17 cellular contexts compared by ENCODE assay signal in genomic region chr11:34860518-34860917, GRCh38. TPM values are rescaled to one million over a fixed set of nuclear protein-coding genes. Genes with fewer than 3 reads are reported as not detected.
DNase-seq lines count a peak whose midpoint lies in the region; ATAC-seq lines count a peak whose summit lies in the region.
"Had no signal": no experiment of that assay in that cellular context is flagged by ENCODE, and none has a peak within 500 bp of the region (broad histone marks: within the 10 kb centered on the region; RNA-seq: fewer than 3 reads in every experiment).

No MANE protein-coding gene starts in this region.

- peaks cover 0 to 5% (median 0%) of the 10 kb centered on the region in 3 donors for H3K27me3 Mint-ChIP-seq in immature natural killer cell (ENCODE audit: low read depth in 3 of 3)

- H3K36me3 ChIP-seq in esophagus (ENCODE audit: control insufficient read depth in 2 of 2, insufficient read depth in 2 of 2, low read length in 1 of 2), result no peaks in the 10 kb centered on the region
- no peaks in the 10 kb centered on the region for H3K36me3 ChIP-seq in skeletal muscle tissue (ENCODE audit: control insufficient read depth in 3 of 3, insufficient read depth in 3 of 3, low read length in 3 of 3)
- H3K36me3 ChIP-seq: SJCRH30 had no signal

- WGBS in esophagus, 2 donors, result 60 to 63% methylated on average over 4 of the region's 4 CpGs

- ATAC-seq in HG03342 (IDR thresholded peaks at IDR 0.05; ENCODE audit: unreplicated experiment), result no peak
- ATAC-seq: Panc1 had no signal

- H3K27me3 ChIP-seq in esophagus (ENCODE audit: control insufficient read depth in 1 of 2, insufficient read depth in 2 of 2, low read length in 2 of 2) (no peaks in the 10 kb centered on the region), skeletal muscle tissue (ENCODE audit: control insufficient read depth in 3 of 3, insufficient read depth in 3 of 3, low read length in 3 of 3) (no peaks in the 10 kb centered on the region)
- H3K27me3 ChIP-seq: SJCRH30 had no signal

- H3K9me3 ChIP-seq in esophagus (ENCODE audit: control insufficient read depth in 2 of 2, insufficient read depth in 1 of 2, low read depth in 1 of 2, low read length in 1 of 2) (no peaks in the 10 kb centered on the region), skeletal muscle tissue (ENCODE audit: control insufficient read depth in 3 of 3, low read length in 3 of 3) (no peaks in the 10 kb centered on the region)
- H3K9me3 ChIP-seq: SJCRH30 had no signal

- no peak overlapping the region for H3K27ac Mint-ChIP-seq in immature natural killer cell
- H3K27ac Mint-ChIP-seq: CD14-positive monocyte, HFFc6 had no signal

- no peaks in the 10 kb centered on the region for H3K36me3 Mint-ChIP-seq in immature natural killer cell
- H3K36me3 Mint-ChIP-seq: CD14-positive monocyte had no signal

- H3K9ac ChIP-seq in skeletal muscle tissue (ENCODE audit: low read depth in 1 of 3, low read length in 3 of 3), result peak overlapping the region in 1 of 3 donors; percentile 9

- H3K4me3 ChIP-seq in esophagus (ENCODE audit: low read depth in 1 of 2, low read length in 2 of 2), result no peak overlapping the region
- H3K4me3 ChIP-seq in skeletal muscle tissue (ENCODE audit: low read length in 3 of 3), result peak overlapping the region in 1 of 3 donors; percentile 33
- H3K4me3 ChIP-seq: SJCRH30 had no signal

- H3K27ac ChIP-seq in esophagus (ENCODE audit: low read depth in 2 of 2, low read length in 1 of 2) (peak overlapping the region; percentile 55 to 64), skeletal muscle tissue (ENCODE audit: low read depth, low read length) (peak overlapping the region; percentile 21)
- H3K27ac ChIP-seq: 22Rv1, SJCRH30 had no signal

- DNase-seq in NCI-H2029 (lab: John Stamatoyannopoulos, UW), result peak; percentile 14
- DNase-seq in NCI-H2029 treated with DMSO at 0.1 percent for 48 hours (lab: John Stamatoyannopoulos, UW), result no peak
- DNase-seq in NCI-H524 (lab: John Stamatoyannopoulos, UW), result peak; percentile 16 to 84
- DNase-seq in immature natural killer cell, result no peak
- no peak for DNase-seq in NOMO-1 treated with DMSO at 0.1 percent for 48 hours (lab: John Stamatoyannopoulos, UW; ENCODE audit: unreplicated experiment)
- DNase-seq: DND-41, HFFc6, NCI-H1105, NCI-H1694 treated with DMSO at 0.1 percent for 48 hours, NCI-H774 had no signal

- H3K9me3 Mint-ChIP-seq in immature natural killer cell, result peaks cover 0 to 2% (median 0%) of the 10 kb centered on the region in 6 donors
- H3K9me3 Mint-ChIP-seq: HFFc6 had no signal

- H3K4me1 ChIP-seq in esophagus (ENCODE audit: control insufficient read depth in 2 of 2, insufficient read depth in 2 of 2, low read length in 1 of 2), result peaks cover 0 to 4% of the 10 kb centered on the region in 2 donors
- H3K4me1 ChIP-seq in skeletal muscle tissue (ENCODE audit: control insufficient read depth in 3 of 3, insufficient read depth in 3 of 3, low read length in 3 of 3), result peaks cover 15 to 25% (median 23%) of the 10 kb centered on the region in 3 donors

- no peaks in the 10 kb centered on the region for H3K4me1 Mint-ChIP-seq in immature natural killer cell

- H3K4me3 Mint-ChIP-seq in immature natural killer cell, result no peak overlapping the region
- H3K4me3 Mint-ChIP-seq: CD14-positive monocyte, HFFc6 had no signal

RNA-seq across cellular contexts. Expression of gene APIP, which starts 55.7 kb away (rescaled TPM):
- polyA plus RNA-seq in esophagus (10 to 100 TPM in 1 of 2 donors, 1 to 10 TPM in 1; 8.5 to 12.5 TPM), immature natural killer cell (10 to 100 TPM; 13.3 to 29.6 (median 17.2) TPM)
- 17.2 TPM for total RNA-seq in skeletal muscle tissue

RNA-seq across cellular contexts. Expression of gene PDHX, which starts 55.9 kb away (rescaled TPM):
- 10 to 100 TPM; 13.6 to 13.7 TPM for polyA plus RNA-seq in esophagus
- total RNA-seq in skeletal muscle tissue, result 27.1 TPM
- polyA plus RNA-seq in immature natural killer cell, result 10 to 100 TPM; 12.8 to 17.1 (median 13.1) TPM

Comparison
In these comparisons a context has a peak if more than half of its experiments do, and no peak if none do; other contexts are left out.
1. DNase-seq: peak in NCI-H2029 (single experiment) and NCI-H524 (2 of 2); none in NCI-H2029 treated with DMSO at 0.1 percent for 48 hours (single experiment), immature natural killer cell (0 of 3) and NOMO-1 treated with DMSO at 0.1 percent for 48 hours (single experiment).